Comparison of ENCODE assay signal across 8 cellular contexts in genomic region chr9:504921-505821, GRCh38. TPM values are rescaled to one million over a fixed set of nuclear protein-coding genes. Genes with fewer than 3 reads are reported as not detected.
DNase-seq lines count a peak whose midpoint lies in the region; ATAC-seq and TF ChIP-seq lines count a peak whose summit lies in the region.

No MANE protein-coding gene starts in this region.

- POLR2A ChIA-PET in activated CD4-positive, alpha-beta T cell treated with anti-CD3 and anti-CD28 coated beads, Interleukin-2, amount 10 ng/mL, durations not matched to agents 7 days and 5 days (lab: Charles Lee): no interaction called here

- no peaks in the 10 kb centered on the region for H3K9me3 Mint-ChIP-seq in activated CD4-positive, alpha-beta T cell treated with anti-CD3 and anti-CD28 coated beads, Interleukin-2, amount 10 ng/mL, durations not matched to agents 7 days and 5 days

- TF ChIP-seq CTCF in esophagus muscularis mucosa (IDR thresholded peaks at IDR 0.05): no peak

- H3K27me3 ChIP-seq in esophagus muscularis mucosa: no peaks in the 10 kb centered on the region

- ATAC-seq in HG03064 (IDR thresholded peaks at IDR 0.05; ENCODE audit: low read depth, unreplicated experiment): peak; percentile 21

- H3K27ac ChIP-seq in esophagus muscularis mucosa (replicated peaks in 1 of 4) (peak overlapping the region; percentile 82 to 88 (median 86)), urinary bladder (ENCODE audit: low read depth) (peak overlapping the region; percentile 88)

- H3K36me3 Mint-ChIP-seq in activated CD4-positive, alpha-beta T cell treated with anti-CD3 and anti-CD28 coated beads, Interleukin-2, amount 10 ng/mL, durations not matched to agents 7 days and 5 days (ENCODE audit: low read depth): no peaks in the 10 kb centered on the region

- WGBS in esophagus muscularis mucosa: under 1% methylated on average over 19 of the region's 94 CpGs
- 2% methylated on average over 94 of the region's 94 CpGs for WGBS in urinary bladder

- intact Hi-C loops in esophagus muscularis mucosa (cut with DNase I): loop anchor here (5.0 kb wide), 2 partner anchors 38 to 42 kb away; no protein-coding TSS in a partner anchor

- H3K4me1 ChIP-seq in esophagus muscularis mucosa: peaks cover 8 to 30% (median 24%) of the 10 kb centered on the region in 4 donors
- H3K4me1 ChIP-seq in urinary bladder (ENCODE audit: insufficient read depth): no peaks in the 10 kb centered on the region

- CTCF ChIA-PET in activated CD4-positive, alpha-beta T cell treated with anti-CD3 and anti-CD28 coated beads, Interleukin-2, amount 10 ng/mL, durations not matched to agents 7 days and 5 days (lab: Charles Lee): no interaction called here

- H3K27ac Mint-ChIP-seq in activated CD4-positive, alpha-beta T cell treated with anti-CD3 and anti-CD28 coated beads, Interleukin-2, amount 10 ng/mL, durations not matched to agents 7 days and 5 days: no peak overlapping the region

- DNase-seq in activated T-cell treated with anti-CD3 and anti-CD28 coated beads, Interleukin-2, amount 50 U/mL, for 1 hour: peak; percentile 18
- no peak for DNase-seq in activated T-cell treated with anti-CD3 and anti-CD28 coated beads for 4 hours
- DNase-seq in activated CD4-positive, alpha-beta T cell treated with anti-CD3 and anti-CD28 coated beads, Interleukin-2, amount 10 ng/mL, durations not matched to agents 7 days and 5 days: peak; percentile 8
- no peak for DNase-seq in esophagus muscularis mucosa (ENCODE audit: extremely low spot score)
- DNase-seq in myocyte (ENCODE audit: low read depth): peak; percentile 10
- no peak for DNase-seq in HPDE6-E6E7 (ENCODE audit: extremely low spot score)

- H3K36me3 ChIP-seq in esophagus muscularis mucosa: peaks cover 0 to 3% (median 0%) of the 10 kb centered on the region in 4 donors
- H3K36me3 ChIP-seq in urinary bladder (ENCODE audit: insufficient read depth): no peaks in the 10 kb centered on the region

- H3K4me1 Mint-ChIP-seq in activated CD4-positive, alpha-beta T cell treated with anti-CD3 and anti-CD28 coated beads, Interleukin-2, amount 10 ng/mL, durations not matched to agents 7 days and 5 days: peaks cover 14% of the 10 kb centered on the region

- H3K9me3 ChIP-seq in esophagus muscularis mucosa: no peaks in the 10 kb centered on the region

- H3K4me3 ChIP-seq in esophagus muscularis mucosa: peak overlapping the region; percentile 75 to 87 (median 82)
- peak overlapping the region; percentile 88 for H3K4me3 ChIP-seq in urinary bladder (ENCODE audit: low read depth, low read length)

- H3K4me3 Mint-ChIP-seq in activated CD4-positive, alpha-beta T cell treated with anti-CD3 and anti-CD28 coated beads, Interleukin-2, amount 10 ng/mL, durations not matched to agents 7 days and 5 days: peak overlapping the region; percentile 50

- peaks cover 36% of the 10 kb centered on the region for H3K27me3 Mint-ChIP-seq in activated CD4-positive, alpha-beta T cell treated with anti-CD3 and anti-CD28 coated beads, Interleukin-2, amount 10 ng/mL, durations not matched to agents 7 days and 5 days

- no peak for TF ChIP-seq EP300 in esophagus muscularis mucosa (IDR thresholded peaks at IDR 0.05)

- no peak for TF ChIP-seq POLR2A in esophagus muscularis mucosa (IDR thresholded peaks at IDR 0.05; ENCODE audit: low read depth)

RNA-seq across cellular contexts. Expression of gene KANK1, which starts 0.7 kb away (rescaled TPM):
- total RNA-seq in activated CD4-positive, alpha-beta T cell treated with anti-CD3 and anti-CD28 coated beads, Interleukin-2, amount 10 ng/mL, durations not matched to agents 7 days and 5 days: 1 to 10 TPM; 2.2 to 2.4 TPM
- total RNA-seq in esophagus muscularis mucosa (100 to 1,000 TPM; 133 to 470 (median 153) TPM), myocyte (196 and 279 TPM in 2 replicates), urinary bladder (78.4 TPM)
- 53.8 TPM for polyA plus RNA-seq in myocyte (2012)
- 85.5 TPM for polyA plus RNA-seq in urinary bladder

Comparison
In these comparisons a context has a peak if more than half of its experiments do, and no peak if none do; other contexts are left out.
1. DNase-seq: peak in activated T-cell treated with anti-CD3 and anti-CD28 coated beads, Interleukin-2, amount 50 U/mL, for 1 hour (single experiment), activated CD4-positive, alpha-beta T cell treated with anti-CD3 and anti-CD28 coated beads, Interleukin-2, amount 10 ng/mL, durations not matched to agents 7 days and 5 days (single experiment) and myocyte (single experiment); none in activated T-cell treated with anti-CD3 and anti-CD28 coated beads for 4 hours (single experiment), esophagus muscularis mucosa (single experiment) and HPDE6-E6E7 (single experiment).
2. RNA of gene KANK1, which starts 0.7 kb away (total RNA-seq): 196 to 279 TPM in myocyte, 133 to 470 TPM in esophagus muscularis mucosa and 78.4 TPM in urinary bladder (single experiment); 2.2 to 2.4 TPM in activated CD4-positive, alpha-beta T cell treated with anti-CD3 and anti-CD28 coated beads, Interleukin-2, amount 10 ng/mL, durations not matched to agents 7 days and 5 days; every median in the first group is over 10 times any median in the second.